In genomic region chr4:95093936-95094929, GRCh38 we compare ENCODE assay signal across 15 cellular contexts.
"Had no signal": no experiment of that assay in that cellular context is flagged by ENCODE, and none has a peak within 500 bp of the region (broad histone marks: within the 10 kb centered on the region; RNA-seq: fewer than 3 reads in every experiment).

No MANE protein-coding gene starts in this region.

- DNase-seq: activated CD4-positive, alpha-beta T cell treated with anti-CD3 and anti-CD28 coated beads, Interleukin-2, amount 50 U/mL, for 4 hours; activated CD4-positive, CD25-positive, alpha-beta regulatory T cell treated with anti-CD3 and anti-CD28 coated beads, Interleukin-2, amount 50 U/mL, for 72 hours; activated naive CD4-positive, alpha-beta T cell; activated naive CD8-positive, alpha-beta T cell treated with anti-CD3 and anti-CD28 coated beads, Interleukin-2, amount 10 ng/mL, durations not matched to agents 7 days and 5 days; activated T-cell treated with anti-CD3 and anti-CD28 coated beads for 4 hours; anterior cingulate cortex; dermis blood vessel endothelial cell; gastrocnemius medialis; heart left ventricle; immature natural killer cell; lower lobe of right lung; stimulated activated CD4-positive, alpha-beta T cell treated with anti-CD3 and anti-CD28 coated beads, Interleukin-1b, Interleukin-23, amount 100 ng/mL, for 48 hours; thyroid gland had no signal

- H3K36me3 ChIP-seq: gastrocnemius medialis, heart left ventricle, lower lobe of right lung, thyroid gland had no signal

- H3K9me3 ChIP-seq: gastrocnemius medialis, heart left ventricle, lower lobe of right lung, thyroid gland had no signal

- H3K9me3 Mint-ChIP-seq: activated naive CD8-positive, alpha-beta T cell treated with anti-CD3 and anti-CD28 coated beads, Interleukin-2, amount 10 ng/mL, durations not matched to agents 7 days and 5 days; immature natural killer cell; neural crest cell; T-helper 2 cell treated with Interferon-gamma antibody and Interleukin-4, amounts not matched to agents 5 μg/mL and 100 μg/mL, for 36 hours had no signal

- H3K27me3 ChIP-seq: gastrocnemius medialis, thyroid gland had no signal

- H3K4me3 ChIP-seq: gastrocnemius medialis, heart left ventricle, lower lobe of right lung, thyroid gland had no signal

- H3K4me1 ChIP-seq: heart left ventricle, lower lobe of right lung, thyroid gland had no signal

- H3K36me3 Mint-ChIP-seq: activated naive CD8-positive, alpha-beta T cell treated with anti-CD3 and anti-CD28 coated beads, Interleukin-2, amount 10 ng/mL, durations not matched to agents 7 days and 5 days; immature natural killer cell had no signal

- H3K4me3 Mint-ChIP-seq: activated naive CD8-positive, alpha-beta T cell treated with anti-CD3 and anti-CD28 coated beads, Interleukin-2, amount 10 ng/mL, durations not matched to agents 7 days and 5 days; immature natural killer cell; neural crest cell; T-helper 2 cell treated with Interferon-gamma antibody and Interleukin-4, amounts not matched to agents 5 μg/mL and 100 μg/mL, for 36 hours had no signal

- H3K27ac ChIP-seq: gastrocnemius medialis, heart left ventricle, lower lobe of right lung, thyroid gland had no signal

- H3K4me1 Mint-ChIP-seq: activated naive CD8-positive, alpha-beta T cell treated with anti-CD3 and anti-CD28 coated beads, Interleukin-2, amount 10 ng/mL, durations not matched to agents 7 days and 5 days had no signal

- H3K27ac Mint-ChIP-seq: activated naive CD8-positive, alpha-beta T cell treated with anti-CD3 and anti-CD28 coated beads, Interleukin-2, amount 10 ng/mL, durations not matched to agents 7 days and 5 days; immature natural killer cell; T-helper 2 cell treated with Interferon-gamma antibody and Interleukin-4, amounts not matched to agents 5 μg/mL and 100 μg/mL, for 36 hours had no signal
